Comparison of ENCODE assay signal across 8 cellular contexts in the genomic region with DNA sequence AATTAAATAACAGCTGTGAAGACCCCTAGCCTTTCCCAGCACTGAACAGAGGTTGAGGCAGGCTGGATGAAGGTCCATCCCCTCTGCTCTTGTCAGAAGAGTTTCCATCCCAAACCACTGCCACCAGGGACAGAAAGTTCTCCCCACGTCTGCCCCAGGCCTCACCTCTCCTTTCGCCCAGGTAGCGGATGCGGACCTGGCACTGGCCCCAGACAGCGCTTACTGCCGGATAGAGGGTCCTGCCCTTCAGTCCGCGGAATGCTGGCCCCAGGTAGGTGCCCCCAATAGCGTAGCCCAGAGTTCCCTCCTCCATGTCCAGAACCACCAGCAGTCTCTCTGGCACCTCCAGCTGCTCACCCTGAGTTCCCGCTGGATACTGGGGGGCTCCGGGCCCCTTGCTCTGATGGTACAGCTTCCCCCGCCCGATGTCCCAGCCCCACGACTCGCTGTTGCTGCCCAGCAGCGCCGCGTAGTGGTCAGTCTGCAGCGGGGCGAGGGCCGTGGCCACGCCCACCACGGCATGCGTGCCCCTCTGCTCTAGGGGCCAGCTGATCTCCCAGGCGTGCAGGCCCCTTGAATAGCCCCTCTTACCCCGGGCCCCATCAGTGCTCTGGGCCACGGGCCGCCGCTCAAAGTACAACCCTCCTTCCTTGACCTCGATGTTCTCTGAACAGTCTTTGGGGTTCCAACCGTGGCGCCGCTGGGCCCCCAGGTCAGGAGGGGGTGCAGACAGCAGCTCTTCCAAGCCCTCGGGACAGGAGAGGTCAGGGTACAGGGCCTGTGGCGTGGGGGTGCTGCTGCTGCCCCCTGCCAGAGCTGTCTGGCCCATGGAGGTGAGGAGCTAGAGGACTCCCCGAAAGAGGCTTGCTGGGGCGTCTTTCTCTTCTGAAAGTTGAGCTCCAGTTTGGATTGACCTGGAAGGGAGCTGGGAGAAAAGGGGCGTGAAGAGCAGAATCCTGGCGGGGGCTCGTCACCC. TPM values are rescaled to one million over a fixed set of nuclear protein-coding genes. Genes with fewer than 3 reads are reported as not detected.
DNase-seq lines count a peak whose midpoint lies in the region; ATAC-seq and TF ChIP-seq lines count a peak whose summit lies in the region.

No MANE protein-coding gene starts in this region.

- 1 to 2% methylated on average over 17 to 29 of the region's 40 CpGs for WGBS in lower leg skin, 2 donors

- DNase-seq in EH (ENCODE audit: low read depth) (peak; percentile 77), HFF-Myc (ENCODE audit: extremely low read depth, low read depth) (no peak), NCI-H2227 (lab: John Stamatoyannopoulos, UW; ENCODE audit: unreplicated experiment) (peak; percentile 85), dermis blood vessel endothelial cell (peak; percentile 86), lower leg skin (ENCODE audit: low spot score in 2 of 2) (peak; percentile 76 to 96)
- peak; percentile 83 for DNase-seq in activated CD4-positive, alpha-beta T cell treated with anti-CD3 and anti-CD28 coated beads, Interleukin-2, amount 50 U/mL, for 1 hour
- peak; percentile 77 to 86 for DNase-seq in stimulated activated CD4-positive, alpha-beta T cell treated with anti-CD3 and anti-CD28 coated beads, Interleukin-4, amount 100 ng/mL, for 4 hours

- intact Hi-C loops in lower leg skin (cut with DNase I; ENCODE audit: low total_unique reads) = loop anchor here (10.0 kb wide), 1 partner anchor 92 kb away; no protein-coding TSS in a partner anchor

- peak; percentile 97 for TF ChIP-seq CTCF in HFF-Myc (IDR thresholded peaks at IDR 0.05; ENCODE audit: low read depth, low read length, missing control alignments)
- TF ChIP-seq CTCF in lower leg skin (IDR thresholded peaks at IDR 0.05) = no peak

- TF ChIP-seq POLR2A in lower leg skin (IDR thresholded peaks at IDR 0.05) = no peak

- H3K4me3 ChIP-seq in HFF-Myc (replicated peaks; ENCODE audit: low read depth, low read length) = peak overlapping the region; percentile 57
- H3K4me3 ChIP-seq in lower leg skin (ENCODE audit: low read depth, poor library complexity, severe bottlenecking) = peak overlapping the region; percentile 56

- no peak for ATAC-seq in GM19467 (IDR thresholded peaks at IDR 0.05; ENCODE audit: unreplicated experiment)

RNA-seq across cellular contexts. Expression of a gene that starts 0.7 kb away (rescaled TPM):
- total RNA-seq in dermis blood vessel endothelial cell = 3.5 and 6.0 TPM in 2 replicates
- 10 to 100 TPM in 3 of 4 donors, 1 to 10 TPM in 1; 6.8 to 14.7 (median 11.5) TPM for total RNA-seq in lower leg skin

RNA-seq across cellular contexts. Expression of a gene that starts 5.0 kb away (rescaled TPM):
- total RNA-seq in dermis blood vessel endothelial cell = 625 and 743 TPM in 2 replicates
- 100 to 1,000 TPM; 265 to 558 (median 432) TPM for total RNA-seq in lower leg skin

RNA-seq across cellular contexts. Expression of a gene that starts 20.4 kb away (rescaled TPM):
- total RNA-seq in dermis blood vessel endothelial cell (85.3 and 128 TPM in 2 replicates), lower leg skin (10 to 100 TPM; 61.9 to 79.3 (median 72.5) TPM)

RNA-seq across cellular contexts. Expression of a gene that starts 21.3 kb away (rescaled TPM):
- total RNA-seq in dermis blood vessel endothelial cell (5.6 and 24.0 TPM in 2 replicates), lower leg skin (1 to 10 TPM; 2.0 to 7.1 (median 2.9) TPM)

RNA-seq across cellular contexts. Expression of a gene that starts 31.6 kb away (rescaled TPM):
- total RNA-seq in dermis blood vessel endothelial cell (0.28 and 1.0 TPM in 2 replicates), lower leg skin (1 to 10 TPM in 1 of 4 donors, under 1 TPM in 2, not detected in 1; 0.17 to 1.2 (median 0.52) TPM)
